ENCODE assay signal across 1 cellular context in genomic region chr2:71535526-71535925, GRCh38.
TF ChIP-seq lines count a peak whose summit lies in the region.

No MANE protein-coding gene starts in this region.

TF ChIP-seq in H1, 55 proteins besides CTCF, POLR2A, EP300 and RAD21:
- no peak for TF ChIP-seq KDM4A (IDR thresholded peaks at IDR 0.05; ENCODE audit: low read depth, low read length, severe bottlenecking)
- TF ChIP-seq FOSL1 (IDR thresholded peaks at IDR 0.05; ENCODE audit: insufficient read depth, low read depth, low read length) = no peak
- no peak for TF ChIP-seq POLR2AphosphoS5 (IDR thresholded peaks at IDR 0.05; ENCODE audit: low read depth, low read length)
- no peak for TF ChIP-seq CHD1 (IDR thresholded peaks at IDR 0.05; ENCODE audit: low read depth, low read length)
- TF ChIP-seq POU5F1 (IDR thresholded peaks at IDR 0.05; ENCODE audit: low read depth, low read length) = no peak
- no peak for TF ChIP-seq SUZ12 (IDR thresholded peaks at IDR 0.05; ENCODE audit: low read length)
- TF ChIP-seq CHD2 (IDR thresholded peaks at IDR 0.05; ENCODE audit: low read length) = no peak
- TF ChIP-seq RXRA (IDR thresholded peaks at IDR 0.05; ENCODE audit: insufficient read depth, low read depth, low read length) = no peak
- TF ChIP-seq BRCA1 (IDR thresholded peaks at IDR 0.05; ENCODE audit: low read depth, low read length) = no peak
- no peak for TF ChIP-seq CBX5 (IDR thresholded peaks at IDR 0.05; ENCODE audit: low read depth, low read length)
- no peak for TF ChIP-seq ZNF274 (IDR thresholded peaks at IDR 0.05; ENCODE audit: borderline replicate concordance, extremely low read depth, low read length)
- no peak for TF ChIP-seq TBP (IDR thresholded peaks at IDR 0.05; ENCODE audit: low read depth, low read length)
- TF ChIP-seq JUND (IDR thresholded peaks at IDR 0.05; ENCODE audit: low read length) = no peak
- no peak for TF ChIP-seq CEBPB (IDR thresholded peaks at IDR 0.05; ENCODE audit: low read depth, low read length)
- no peak for TF ChIP-seq SIRT6 (IDR thresholded peaks at IDR 0.05; ENCODE audit: low read length)
- no peak for TF ChIP-seq CBX8 (IDR thresholded peaks at IDR 0.05; ENCODE audit: borderline replicate concordance, low read depth, low read length)
- TF ChIP-seq NANOG (IDR thresholded peaks at IDR 0.05; ENCODE audit: insufficient read depth, low read depth, low read length, poor library complexity, severe bottlenecking) = no peak
